ENCODE assay signal across 14 cellular contexts in the genomic region with DNA sequence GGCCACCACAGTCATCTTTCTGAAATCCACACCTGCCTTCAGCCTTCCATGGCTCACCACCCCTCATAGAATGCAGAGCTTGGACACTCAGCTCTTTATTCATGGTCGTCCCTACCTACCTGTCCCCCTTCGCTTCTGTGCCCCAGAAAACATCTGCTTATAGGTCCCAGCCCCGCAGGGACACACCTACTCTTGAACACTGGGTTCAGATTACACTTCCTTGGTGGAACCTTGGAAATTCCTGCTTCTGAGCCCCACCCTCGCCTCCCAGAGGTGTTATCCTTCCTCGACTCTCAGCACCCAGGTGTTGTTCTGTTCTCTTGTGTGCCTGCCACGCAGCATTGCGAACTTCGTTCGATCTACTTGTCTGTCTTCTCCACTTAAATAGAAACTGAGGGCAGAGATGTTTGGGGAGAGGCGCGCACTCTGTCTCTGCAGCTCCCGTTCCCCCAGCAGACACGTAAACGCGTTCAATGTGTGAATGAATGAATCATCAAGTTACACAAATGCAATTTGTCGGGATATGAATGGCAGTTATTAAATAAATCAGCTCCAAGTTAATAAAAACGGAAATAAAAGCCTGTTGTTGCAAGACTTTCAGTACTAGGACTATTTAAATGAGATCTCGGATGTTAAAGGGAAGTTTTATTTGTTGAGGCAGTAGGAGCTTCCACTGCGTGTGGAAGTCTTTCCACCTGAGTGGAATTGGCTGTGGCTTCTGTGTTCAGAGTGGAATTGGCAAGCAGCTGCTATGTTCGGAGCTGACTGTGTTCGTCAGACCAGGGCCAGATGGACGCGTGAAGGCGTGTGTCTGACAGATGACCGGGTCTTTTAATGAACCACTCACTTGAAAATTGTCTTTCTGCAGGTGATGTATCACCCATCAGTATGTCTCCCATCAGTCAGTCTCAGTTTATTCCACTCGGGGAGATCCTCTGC.
"Had no signal": no experiment of that assay in that cellular context is flagged by ENCODE, and none has a peak within 500 bp of the region (broad histone marks: within the 10 kb centered on the region; RNA-seq: fewer than 3 reads in every experiment).

No MANE protein-coding gene starts in this region.

- DNase-seq: activated CD4-positive, alpha-beta T cell treated with anti-CD3 and anti-CD28 coated beads, Interleukin-2, amount 50 U/mL, for 48 hours; dermis blood vessel endothelial cell; effector memory CD8-positive, alpha-beta T cell; hippocampal formation; kidney glomerular epithelial cell; mesendoderm; spleen; testis; upper lobe of right lung had no signal

- H3K9me3 ChIP-seq: prostate gland, spleen, testis, upper lobe of right lung had no signal

- H3K4me1 ChIP-seq: prostate gland, spleen, testis, upper lobe of right lung had no signal

- ATAC-seq: effector memory CD8-positive, alpha-beta T cell; sciatic nerve; SK-N-SH treated with all-trans-retinoic acid at 6 μM for 48 hours; upper lobe of right lung had no signal

- H3K27me3 ChIP-seq: spleen, testis, upper lobe of right lung had no signal

- H3K4me3 ChIP-seq: prostate gland, spleen, testis, upper lobe of right lung had no signal

- H3K36me3 ChIP-seq: prostate gland, upper lobe of right lung had no signal

- H3K27ac ChIP-seq: epithelial cell of prostate, prostate gland, spleen, testis, upper lobe of right lung, VCaP had no signal
